Comparison of ENCODE assay signal across 26 cellular contexts in the genomic region with DNA sequence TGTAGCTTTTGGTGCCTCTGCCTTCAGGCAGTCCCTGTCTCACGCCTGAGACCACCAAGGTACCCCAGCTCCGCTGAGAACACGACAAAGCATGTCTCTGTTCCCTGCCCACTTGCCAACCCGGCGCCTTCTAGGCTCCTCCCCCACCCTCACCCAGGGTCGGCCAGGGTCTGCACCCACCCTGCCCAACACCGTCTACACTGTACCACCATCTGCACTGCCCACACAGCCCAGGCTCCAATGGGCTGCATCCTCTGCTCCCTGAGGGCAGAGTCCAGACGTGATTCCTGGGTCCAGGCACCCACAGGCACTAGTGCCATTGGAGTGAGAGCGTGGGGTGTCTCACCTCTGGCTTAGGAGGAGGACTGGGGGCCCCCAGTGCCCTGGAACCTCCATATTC. TPM values are rescaled to one million over a fixed set of nuclear protein-coding genes. Genes with fewer than 3 reads are reported as not detected.
"Had no signal": no experiment of that assay in that cellular context is flagged by ENCODE, and none has a peak within 500 bp of the region (broad histone marks: within the 10 kb centered on the region; RNA-seq: fewer than 3 reads in every experiment).

No MANE protein-coding gene starts in this region.

- H3K9me3 ChIP-seq: esophagus squamous epithelium, lower lobe of right lung, pancreas, right lobe of liver, thoracic aorta, transverse colon had no signal

- DNase-seq: central memory CD4-positive, alpha-beta T cell; cortex of kidney; effector memory CD4-positive, alpha-beta T cell; esophagus squamous epithelium; foreskin fibroblast; immature natural killer cell; left colon; lower lobe of right lung; occipital lobe; stimulated activated CD4-positive, alpha-beta T cell treated with anti-CD3 and anti-CD28 coated beads, Interleukin-15, amount 100 ng/mL, for 24 hours; stimulated activated CD4-positive, alpha-beta T cell treated with anti-CD3 and anti-CD28 coated beads, Interleukin-1b, Interleukin-23, amount 100 ng/mL, for 48 hours; stimulated activated CD4-positive, alpha-beta T cell treated with anti-CD3 and anti-CD28 coated beads, Interleukin-4, amount 100 ng/mL, for 24 hours; stimulated activated naive B cell treated with anti-CD40 and anti-IgM and Interleukin-4, amounts not matched to agents 10 μg/mL and 1 μg/mL and 100 μg/mL, for 72 hours; stimulated activated naive CD8-positive, alpha-beta T cell treated with anti-CD3 and anti-CD28 coated beads, Interleukin-15, amount 100 ng/mL, for 72 hours; transverse colon had no signal

- H2AFZ ChIP-seq: neural progenitor cell had no signal

- H3K4me1 ChIP-seq: right lobe of liver, transverse colon had no signal

- H3K27me3 ChIP-seq: right lobe of liver had no signal

- H3K4me3 ChIP-seq: esophagus squamous epithelium, lower lobe of right lung, neural progenitor cell, pancreas, right lobe of liver, thoracic aorta, transverse colon had no signal

- H3K4me1 Mint-ChIP-seq: immature natural killer cell; memory B cell; mesothelial cell of epicardium; stimulated activated naive CD8-positive, alpha-beta T cell treated with anti-CD3 and anti-CD28 coated beads, Interleukin-15, amount 100 ng/mL, for 72 hours had no signal

- H3K27ac Mint-ChIP-seq: immature natural killer cell; memory B cell; mesothelial cell of epicardium; natural killer cell treated with Interleukin-12 subunit alpha and Interleukin-12 subunit beta and Interleukin-15 and Interleukin-18, amount 100 ng/mL, for 72 hours; neural progenitor cell; progenitor cell of endocrine pancreas; stimulated activated naive B cell treated with anti-CD40 and anti-IgM and Interleukin-4, amounts not matched to agents 10 μg/mL and 1 μg/mL and 100 μg/mL, for 72 hours had no signal

- H3K27me3 Mint-ChIP-seq: stimulated activated naive CD8-positive, alpha-beta T cell treated with anti-CD3 and anti-CD28 coated beads, Interleukin-15, amount 100 ng/mL, for 72 hours had no signal

- H3K9ac ChIP-seq: neural progenitor cell had no signal

- H3K4me2 ChIP-seq: neural progenitor cell had no signal

- H3K9me3 Mint-ChIP-seq: immature natural killer cell; memory B cell; mesothelial cell of epicardium; natural killer cell treated with Interleukin-12 subunit alpha and Interleukin-12 subunit beta and Interleukin-15 and Interleukin-18, amount 100 ng/mL, for 72 hours; neural progenitor cell; stimulated activated naive CD8-positive, alpha-beta T cell treated with anti-CD3 and anti-CD28 coated beads, Interleukin-15, amount 100 ng/mL, for 72 hours had no signal

- H3K27ac ChIP-seq: neural progenitor cell, pancreas, right lobe of liver, thoracic aorta, transverse colon had no signal

- H3K36me3 ChIP-seq: neural progenitor cell, pancreas, right lobe of liver, thoracic aorta, transverse colon had no signal

- ATAC-seq: left colon; lower lobe of right lung; natural killer cell treated with Interleukin-12 subunit alpha and Interleukin-12 subunit beta and Interleukin-15 and Interleukin-18, amount 100 ng/mL, for 72 hours; pancreas; stimulated activated naive B cell treated with anti-CD40 and anti-IgM and Interleukin-4, amounts not matched to agents 10 μg/mL and 1 μg/mL and 100 μg/mL, for 72 hours; stimulated activated naive CD8-positive, alpha-beta T cell treated with anti-CD3 and anti-CD28 coated beads, Interleukin-15, amount 100 ng/mL, for 72 hours had no signal

- H3K36me3 Mint-ChIP-seq: immature natural killer cell; memory B cell; natural killer cell treated with Interleukin-12 subunit alpha and Interleukin-12 subunit beta and Interleukin-15 and Interleukin-18, amount 100 ng/mL, for 72 hours; stimulated activated naive B cell treated with anti-CD40 and anti-IgM and Interleukin-4, amounts not matched to agents 10 μg/mL and 1 μg/mL and 100 μg/mL, for 72 hours had no signal

- H3K4me3 Mint-ChIP-seq: immature natural killer cell; memory B cell; mesothelial cell of epicardium; natural killer cell treated with Interleukin-12 subunit alpha and Interleukin-12 subunit beta and Interleukin-15 and Interleukin-18, amount 100 ng/mL, for 72 hours; neural progenitor cell; stimulated activated naive B cell treated with anti-CD40 and anti-IgM and Interleukin-4, amounts not matched to agents 10 μg/mL and 1 μg/mL and 100 μg/mL, for 72 hours; stimulated activated naive CD8-positive, alpha-beta T cell treated with anti-CD3 and anti-CD28 coated beads, Interleukin-15, amount 100 ng/mL, for 72 hours had no signal

RNA-seq across cellular contexts. Expression of gene ACR, which starts 22.8 kb away (rescaled TPM):
- total RNA-seq: epithelial cell of proximal tubule; esophagus squamous epithelium; natural killer cell treated with Interleukin-12 subunit alpha and Interleukin-12 subunit beta and Interleukin-15 and Interleukin-18, amount 100 ng/mL, for 72 hours; occipital lobe; progenitor cell of endocrine pancreas; thoracic aorta; transverse colon; urinary bladder had no signal
- polyA plus RNA-seq: immature natural killer cell, keratinocyte had no signal

RNA-seq across cellular contexts. Expression of gene SHANK3, which starts 42.6 kb away (rescaled TPM):
- total RNA-seq: natural killer cell treated with Interleukin-12 subunit alpha and Interleukin-12 subunit beta and Interleukin-15 and Interleukin-18, amount 100 ng/mL, for 72 hours had no signal
- polyA plus RNA-seq: immature natural killer cell had no signal
